8 cellular contexts compared by ENCODE assay signal in genomic region chr4:87975466-87975865, GRCh38. TPM values are rescaled to one million over a fixed set of nuclear protein-coding genes. Genes with fewer than 3 reads are reported as not detected.
DNase-seq lines count a peak whose midpoint lies in the region; ATAC-seq, FAIRE-seq and TF ChIP-seq lines count a peak whose summit lies in the region.

Gene SPP1, plus strand, starts transcription at chr4:87975714. Its CDS starts 1,182 bp downstream, at chr4:87976896.

- H3K9me3 ChIP-seq in K562 (replicated peaks; ENCODE audit: control insufficient read depth, insufficient read depth, low read depth, low read length) (no peaks in the 10 kb centered on the region), right lobe of liver (no peaks in the 10 kb centered on the region), vagina (no peaks in the 10 kb centered on the region), esophagus squamous epithelium (no peaks in the 10 kb centered on the region)

- no peak for FAIRE-seq in K562 (lab: Jason Lieb, UNC)

- peaks cover 2 to 4% of the 10 kb centered on the region in 2 experiments; a peak in 1 of 5 replicates for H3K27me3 ChIP-seq in K562 (ENCODE audit: control insufficient read depth in 2 of 2, insufficient read depth in 2 of 2, low read length in 2 of 2)
- H3K27me3 ChIP-seq in right lobe of liver = no peaks in the 10 kb centered on the region
- no peaks in the 10 kb centered on the region for H3K27me3 ChIP-seq in vagina
- H3K27me3 ChIP-seq in esophagus squamous epithelium = peaks cover 0 to 19% (median 0%) of the 10 kb centered on the region in 4 donors

- TF ChIP-seq POLR2A in K562 (conservative IDR thresholded peaks at IDR 0.05) (no peak), right lobe of liver (IDR thresholded peaks at IDR 0.05) (no peak), vagina (IDR thresholded peaks at IDR 0.05) (no peak), esophagus squamous epithelium (IDR thresholded peaks at IDR 0.05) (no peak)

- H3K27ac ChIP-seq in K562 (ENCODE audit: extremely low read depth, low read depth, low read length) (no peak within 1 kb of the TSS), right lobe of liver (no peak within 1 kb of the TSS), vagina (no peak within 1 kb of the TSS), esophagus squamous epithelium (no peak within 1 kb of the TSS)

- intact Hi-C loops in K562 (cut with micrococcal nuclease) = no loop called here
- intact Hi-C loops in right lobe of liver (cut with DNase I) = no loop called here
- intact Hi-C loops in vagina (cut with DNase I) = no loop called here
- intact Hi-C loops in esophagus squamous epithelium (cut with DNase I) = no loop called here

- H3K9me1 ChIP-seq in K562 (ENCODE audit: control insufficient read depth, insufficient read depth, low read length) = no peaks in the 10 kb centered on the region

- POLR2A ChIA-PET in K562 (lab: Yijun Ruan, JAX) = no interaction called here

- no TSS peak for BruUV-seq in K562 (replicated peaks; lab: Mats Ljungman, UMichigan)

- no peaks in the 10 kb centered on the region for H3K79me2 ChIP-seq in K562 (ENCODE audit: control insufficient read depth, insufficient read depth, low read length)

- TF ChIP-seq EP300 in K562 (IDR thresholded peaks at IDR 0.05; ENCODE audit: low read length) = no peak

- H2AFZ ChIP-seq in K562 (ENCODE audit: low read depth, low read length) = no peak within 1 kb of the TSS

- no peak for TF ChIP-seq CTCF in K562 (IDR thresholded peaks at IDR 0.05 in 2 of 3, conservative IDR thresholded peaks at IDR 0.05 in 1 of 3; ENCODE audit: insufficient read depth in 2 of 3, low read depth in 1 of 3, low read length in 3 of 3)
- TF ChIP-seq CTCF in right lobe of liver (IDR thresholded peaks at IDR 0.05) = no peak
- TF ChIP-seq CTCF in vagina (IDR thresholded peaks at IDR 0.05) = no peak
- no peak for TF ChIP-seq CTCF in esophagus squamous epithelium (IDR thresholded peaks at IDR 0.05)

- DNase-seq in NCI-H2227 (lab: John Stamatoyannopoulos, UW; ENCODE audit: unreplicated experiment) = peak; percentile 15
- no peak for DNase-seq in NCI-H2227 treated with DMSO at 0.1 percent for 48 hours (lab: John Stamatoyannopoulos, UW)
- DNase-seq in NOMO-1 (lab: John Stamatoyannopoulos, UW; ENCODE audit: unreplicated experiment in 2 of 2) = peak; percentile 77 to 82
- DNase-seq in K562 (ENCODE audit: extremely low read depth in 1 of 4, low spot score in 3 of 4) = no peak
- peak in 1 of 3 donors; percentile 35 for DNase-seq in right lobe of liver
- no peak for DNase-seq in vagina (ENCODE audit: extremely low spot score in 2 of 2)
- DNase-seq in esophagus squamous epithelium (lab: John Stamatoyannopoulos, UW) = no peak

- H3K4me3 ChIP-seq in K562 = no peak within 1 kb of the TSS
- H3K4me3 ChIP-seq in right lobe of liver = no peak within 1 kb of the TSS
- no peak within 1 kb of the TSS for H3K4me3 ChIP-seq in vagina
- H3K4me3 ChIP-seq in esophagus squamous epithelium = no peak within 1 kb of the TSS

- in situ Hi-C loops in K562 (cut with MboI) = loop anchor here (10.0 kb wide), 1 partner anchor 121 kb away; no protein-coding TSS in a partner anchor

- H3K4me1 ChIP-seq in K562 (replicated peaks in 1 of 2; ENCODE audit: control insufficient read depth in 2 of 2, insufficient read depth in 2 of 2, low read length in 2 of 2) (no peaks in the 10 kb centered on the region), right lobe of liver (peaks cover 0 to 21% (median 8%) of the 10 kb centered on the region in 4 donors), vagina (no peaks in the 10 kb centered on the region), esophagus squamous epithelium (peaks cover 0 to 7% (median 5%) of the 10 kb centered on the region in 3 donors)

- no peak within 1 kb of the TSS for H3K4me2 ChIP-seq in K562 (ENCODE audit: insufficient read depth, low read length)

- WGBS in K562 (ENCODE audit: insufficient coverage, low coverage, missing lambda C conversion rate) = under 1% methylated on average over 8 of the region's 8 CpGs
- 36% methylated on average over 8 of the region's 8 CpGs for WGBS in right lobe of liver (ENCODE audit: insufficient coverage, low coverage, low lambda C conversion rate, missing lambda C conversion rate)
- 21 to 39% methylated on average over 7 to 8 of the region's 8 CpGs for WGBS in esophagus squamous epithelium, 2 donors

- no peak within 1 kb of the TSS for H3K9ac ChIP-seq in K562 (ENCODE audit: insufficient read depth in 1 of 2, low read depth in 2 of 2, low read length in 2 of 2)

- TF ChIP-seq RAD21 in K562 (CRISPR knock-in tag; conservative IDR thresholded peaks at IDR 0.05 in 1 of 2, IDR thresholded peaks at IDR 0.05 in 1 of 2) = no peak

- ATAC-seq in HG02642 (IDR thresholded peaks at IDR 0.05; ENCODE audit: poor library complexity, unreplicated experiment) = peak; percentile 79
- ATAC-seq in K562 = 0 out of 3 replicates have a peak, but pooled peaks have one; percentile 32
- ATAC-seq in right lobe of liver = peak; percentile 6 to 41 (median 30)

- no peaks in the 10 kb centered on the region for H3K36me3 ChIP-seq in K562 (ENCODE audit: control insufficient read depth, insufficient read depth, low read length)
- no peaks in the 10 kb centered on the region for H3K36me3 ChIP-seq in right lobe of liver
- H3K36me3 ChIP-seq in vagina = no peaks in the 10 kb centered on the region
- no peaks in the 10 kb centered on the region for H3K36me3 ChIP-seq in esophagus squamous epithelium

- no peaks in the 10 kb centered on the region for H4K20me1 ChIP-seq in K562 (replicated peaks; ENCODE audit: control insufficient read depth, insufficient read depth, low read length)

- CTCF ChIA-PET in K562 (lab: Yijun Ruan, JAX; ENCODE audit: low intra/inter-chr PET ratio) = no interaction called here

TF ChIP-seq in K562, 482 proteins besides CTCF, POLR2A, EP300 and RAD21:
- TF ChIP-seq SPI1 (IDR thresholded peaks at IDR 0.05; ENCODE audit: borderline replicate concordance, low read depth, low read length) = no peak
- no peak for TF ChIP-seq NCOA6 (IDR thresholded peaks at IDR 0.05)
- no peak for TF ChIP-seq KAT7 (CRISPR knock-in tag; IDR thresholded peaks at IDR 0.05; ENCODE audit: borderline replicate concordance)

RNA-seq across cellular contexts. Expression of gene SPP1, which starts in this region (rescaled TPM):
- total RNA-seq in K562 (2011; cell fraction: chromatin; rRNA removed; ENCODE audit: low replicate concordance) = not detected in 2 replicates
- total RNA-seq in K562 (2011; cell fraction: nucleolus; rRNA removed) = not detected in 2 replicates
- total RNA-seq in K562 (2011; cell fraction: nucleoplasm; rRNA removed) = not detected in 2 replicates
- total RNA-seq in K562 (2014; rRNA removed) (not detected in 2 replicates), K562 (2014; rRNA removed; fragmentation: Illumina TruSeq; extraction: Trizol) (not detected in 2 replicates), K562 (2015; rRNA removed; fragmentation: Illumina TruSeq; extraction: Trizol) (not detected in 2 replicates), K562 (2021) (0.64 and 0.81 TPM in 2 replicates), right lobe of liver (100 to 1,000 TPM in 1 of 6 experiments, 10 to 100 TPM in 2, 1 to 10 TPM in 3; 6.0 to 240 (median 15.5) TPM), vagina (11.8 TPM), esophagus squamous epithelium (1 to 10 TPM in 2 of 4 donors, under 1 TPM in 2; 0.15 to 4.0 (median 2.5) TPM)
- polyA plus RNA-seq in K562 (2011; rRNA removed) (not detected in 2 replicates), K562 (2014; fragmentation: Illumina TruSeq; extraction: Trizol) (not detected in 2 replicates), K562 (2014; fragmentation: Nextera tagmentation; extraction: Ambion mirVana) (under 1 TPM in 1 of 2 experiments, not detected in 1; 0.10 TPM), K562 (2014; rRNA removed) (not detected in 2 replicates)
- polyA plus RNA-seq in K562 (2011; cell fraction: cytosol; rRNA removed) = 0.16 TPM in 1 of 2 replicates, not detected in the other
- not detected in 2 replicates for polyA plus RNA-seq in K562 (2011; cell fraction: nucleus; rRNA removed)
- 0.11 TPM in 1 of 2 replicates, not detected in the other for polyA plus RNA-seq in K562 (2012)
- not detected in 2 replicates for polyA minus RNA-seq in K562 (2011; rRNA and poly(A)+ RNA removed)
- 1.1 TPM in 1 of 2 replicates, not detected in the other for polyA minus RNA-seq in K562 (2011; cell fraction: cytosol; rRNA and poly(A)+ RNA removed)
- not detected in 2 replicates for polyA minus RNA-seq in K562 (2011; cell fraction: nucleus; rRNA and poly(A)+ RNA removed)

Comparison
In these comparisons a context has a peak if more than half of its experiments do, and no peak if none do; other contexts are left out.
1. DNase-seq: peak in NCI-H2227 (single experiment) and NOMO-1 (2 of 2); none in NCI-H2227 treated with DMSO at 0.1 percent for 48 hours (single experiment), K562 (0 of 4), vagina (0 of 2) and esophagus squamous epithelium (single experiment).
2. Peak in every context shown above with its lines, with median percentiles within 50 percentile points of each other: ATAC-seq.